8 cellular contexts compared by ENCODE assay signal in genomic region chr12:54749191-54749818, GRCh38.
DNase-seq lines count a peak whose midpoint lies in the region; ATAC-seq and TF ChIP-seq lines count a peak whose summit lies in the region.

No MANE protein-coding gene starts in this region.

- no peak overlapping the region for H3K4me2 ChIP-seq in OCI-LY1 (ENCODE audit: low read length)

- ATAC-seq in HG03280 (IDR thresholded peaks at IDR 0.05; ENCODE audit: unreplicated experiment) = peak; percentile 75
- ATAC-seq in activated naive CD8-positive, alpha-beta T cell treated with anti-CD3 and anti-CD28 coated beads, Interleukin-2, amount 50 U/mL, for 24 hours = peak; percentile 49

- H3K79me2 ChIP-seq in OCI-LY1 (ENCODE audit: insufficient read depth, low read length) = no peaks in the 10 kb centered on the region

- H3K9me2 ChIP-seq in OCI-LY1 (ENCODE audit: low read depth, low read length) = no peaks in the 10 kb centered on the region

- H3K27me3 ChIP-seq in BE2C (no peaks in the 10 kb centered on the region), OCI-LY1 (ENCODE audit: insufficient read depth, low read length) (no peaks in the 10 kb centered on the region), spleen (replicated peaks in 1 of 7) (no peaks in the 10 kb centered on the region)

- no peaks in the 10 kb centered on the region for H3F3A ChIP-seq in OCI-LY1 (ENCODE audit: insufficient read depth, low read length)

- no peaks in the 10 kb centered on the region for H3K27me3 Mint-ChIP-seq in activated naive CD8-positive, alpha-beta T cell treated with anti-CD3 and anti-CD28 coated beads, Interleukin-2, amount 50 U/mL, for 24 hours

- no peaks in the 10 kb centered on the region for H3K36me3 ChIP-seq in BE2C
- no peaks in the 10 kb centered on the region for H3K36me3 ChIP-seq in OCI-LY1 (ENCODE audit: insufficient read depth, low read length)
- H3K36me3 ChIP-seq in spleen = no peaks in the 10 kb centered on the region

- H3K27ac ChIP-seq in OCI-LY1 (ENCODE audit: low read depth, low read length, poor library complexity, severe bottlenecking) (no peak overlapping the region), spleen (no peak overlapping the region)

- DNase-seq in BE2C (peak; percentile 18), hepatic stellate cell (ENCODE audit: low spot score) (peak; percentile 18), spleen (no peak), NK-92 (lab: John Stamatoyannopoulos, UW; ENCODE audit: unreplicated experiment) (no peak)
- peak; percentile 29 for DNase-seq in activated naive CD8-positive, alpha-beta T cell treated with anti-CD3 and anti-CD28 coated beads, Interleukin-2, amount 50 U/mL, for 24 hours

- TF ChIP-seq CTCF in BE2C (IDR thresholded peaks at IDR 0.05; ENCODE audit: low read depth, low read length) (peak; percentile 85), GM12874 (IDR thresholded peaks at IDR 0.05; ENCODE audit: insufficient read depth, low read depth, low read length) (peak; percentile 64; the same call in 1 of the 2 replicates), OCI-LY1 (IDR thresholded peaks at IDR 0.05; ENCODE audit: low read length) (peak; percentile 84), spleen (IDR thresholded peaks at IDR 0.05 in 8 of 11, conservative IDR thresholded peaks at IDR 0.05 in 3 of 11) (peak; percentile 53 to 84 (median 74))

- H3K4me3 ChIP-seq in BE2C (ENCODE audit: low read depth, low read length) (no peak overlapping the region), OCI-LY1 (ENCODE audit: low read depth, low read length, poor library complexity, severe bottlenecking) (no peak overlapping the region), spleen (no peak overlapping the region)

- H3K27ac Mint-ChIP-seq in activated naive CD8-positive, alpha-beta T cell treated with anti-CD3 and anti-CD28 coated beads, Interleukin-2, amount 50 U/mL, for 24 hours = no peak overlapping the region

- H3K9ac ChIP-seq in OCI-LY1 (ENCODE audit: low read length) = no peak overlapping the region

- H3K9me3 ChIP-seq in BE2C (no peaks in the 10 kb centered on the region), OCI-LY1 (ENCODE audit: low read length) (no peaks in the 10 kb centered on the region), spleen (peaks cover 0 to under 1% (median 0%) of the 10 kb centered on the region in 8 donors)

- H3K4me1 Mint-ChIP-seq in activated naive CD8-positive, alpha-beta T cell treated with anti-CD3 and anti-CD28 coated beads, Interleukin-2, amount 50 U/mL, for 24 hours = peaks cover 18% of the 10 kb centered on the region

- H2AFZ ChIP-seq in OCI-LY1 (ENCODE audit: low read length) = no peak overlapping the region

- no peaks in the 10 kb centered on the region for H3K9me3 Mint-ChIP-seq in activated naive CD8-positive, alpha-beta T cell treated with anti-CD3 and anti-CD28 coated beads, Interleukin-2, amount 50 U/mL, for 24 hours

- intact Hi-C loops in spleen (cut with DNase I; ENCODE audit: low total_unique reads) = no loop called here

- H3K36me3 Mint-ChIP-seq in activated naive CD8-positive, alpha-beta T cell treated with anti-CD3 and anti-CD28 coated beads, Interleukin-2, amount 50 U/mL, for 24 hours (ENCODE audit: low read depth) = no peaks in the 10 kb centered on the region

- TF ChIP-seq POLR2A in spleen (IDR thresholded peaks at IDR 0.05) = no peak

- H4K20me1 ChIP-seq in OCI-LY1 (ENCODE audit: insufficient read depth, low read length) = no peaks in the 10 kb centered on the region

- 20 to 24% (median 22%) methylated on average over 5 of the region's 5 CpGs for WGBS in spleen, 5 donors

- no peaks in the 10 kb centered on the region for H3K4me1 ChIP-seq in BE2C
- H3K4me1 ChIP-seq in OCI-LY1 (ENCODE audit: insufficient read depth, low read length, severe bottlenecking) = no peaks in the 10 kb centered on the region
- H3K4me1 ChIP-seq in spleen = peaks cover 0 to 15% (median 5%) of the 10 kb centered on the region in 6 donors

- H3K4me3 Mint-ChIP-seq in activated naive CD8-positive, alpha-beta T cell treated with anti-CD3 and anti-CD28 coated beads, Interleukin-2, amount 50 U/mL, for 24 hours = no peak overlapping the region

Comparison
In these comparisons a context has a peak if more than half of its experiments do, and no peak if none do; other contexts are left out.
1. DNase-seq: peak in BE2C (single experiment), activated naive CD8-positive, alpha-beta T cell treated with anti-CD3 and anti-CD28 coated beads, Interleukin-2, amount 50 U/mL, for 24 hours (single experiment) and hepatic stellate cell (single experiment); none in spleen (single experiment) and NK-92 (single experiment).
2. Peak in every context shown above with its lines, with median percentiles within 50 percentile points of each other: CTCF ChIP-seq.